8 cellular contexts compared by ENCODE assay signal in genomic region chr2:235433860-235434259, GRCh38. TPM values are rescaled to one million over a fixed set of nuclear protein-coding genes. Genes with fewer than 3 reads are reported as not detected.
DNase-seq lines count a peak whose midpoint lies in the region; ATAC-seq and TF ChIP-seq lines count a peak whose summit lies in the region.
"Had no signal": no experiment of that assay in that cellular context is flagged by ENCODE, and none has a peak within 500 bp of the region (broad histone marks: within the 10 kb centered on the region; RNA-seq: fewer than 3 reads in every experiment).

No MANE protein-coding gene starts in this region.

- peak in 1 of 2 experiments; percentile 13 for TF ChIP-seq CTCF in tibial artery (IDR thresholded peaks at IDR 0.05)

- intact Hi-C loops in left colon (cut with DNase I, micrococcal nuclease) (no loop called here), tibial artery (cut with DNase I; ENCODE audit: low total_unique reads) (no loop called here)

- in situ Hi-C loops in T47D (cut with HindIII; ENCODE audit: low pct_unique_long_range_greater_than_20kb, low sequenced_read_pairs), result no loop called here

- ATAC-seq in left colon, result peak; percentile 42
- no peak for ATAC-seq in HG03342 (IDR thresholded peaks at IDR 0.05; ENCODE audit: unreplicated experiment)
- ATAC-seq: activated naive CD8-positive, alpha-beta T cell treated with anti-CD3 and anti-CD28 coated beads, Interleukin-2, amount 50 U/mL, for 24 hours had no signal

- no peaks in the 10 kb centered on the region for H3K36me3 ChIP-seq in tibial artery

- H3K27me3 ChIP-seq in tibial artery, result no peaks in the 10 kb centered on the region

- H3K4me1 ChIP-seq in tibial artery, result peaks cover 0 to 20% (median 15%) of the 10 kb centered on the region in 4 donors

- DNase-seq in LHCN-M2 (ENCODE audit: low read depth), result peak; percentile 22
- peak; percentile 9 to 24 for DNase-seq in T47D (ENCODE audit: low read depth in 1 of 2, low spot score in 1 of 2)
- DNase-seq in left colon, result peak in 1 of 2 donors; percentile 28
- DNase-seq in tibial artery, result peak; percentile 81 to 83
- no peak for DNase-seq in retina
- DNase-seq in DMS153 treated with DMSO at 0.1 percent for 48 hours (lab: John Stamatoyannopoulos, UW; ENCODE audit: unreplicated experiment), result no peak
- DNase-seq: activated naive CD8-positive, alpha-beta T cell treated with anti-CD3 and anti-CD28 coated beads, Interleukin-2, amount 50 U/mL, for 24 hours had no signal

- peak overlapping the region in 1 of 2 donors; percentile 47 for H3K4me3 ChIP-seq in tibial artery

- H3K27ac ChIP-seq in tibial artery, result peak overlapping the region; percentile 67 to 77

- no peaks in the 10 kb centered on the region for H3K9me3 ChIP-seq in tibial artery

RNA-seq across cellular contexts. Expression of gene AGAP1, which starts 60.0 kb away (rescaled TPM):
- total RNA-seq in LHCN-M2 (2014; rRNA removed) (14.8 and 15.2 TPM in 2 replicates), left colon (10 to 100 TPM; 61.3 to 78.5 TPM)
- polyA plus RNA-seq in LHCN-M2 (2012), result 11.7 TPM

Comparison
In these comparisons a context has a peak if more than half of its experiments do, and no peak if none do; other contexts are left out.
1. DNase-seq: peak in LHCN-M2 (single experiment), T47D (2 of 2) and tibial artery (2 of 2); none in retina (single experiment) and DMS153 treated with DMSO at 0.1 percent for 48 hours (single experiment).